In genomic region chr17:71760062-71760720, GRCh38 we compare ENCODE assay signal across 16 cellular contexts.
DNase-seq lines count a peak whose midpoint lies in the region; TF ChIP-seq lines count a peak whose summit lies in the region.
"Had no signal": no experiment of that assay in that cellular context is flagged by ENCODE, and none has a peak within 500 bp of the region (broad histone marks: within the 10 kb centered on the region; RNA-seq: fewer than 3 reads in every experiment).

No MANE protein-coding gene starts in this region.

- no peaks in the 10 kb centered on the region for H3K9me2 ChIP-seq in PC-9 (ENCODE audit: insufficient read depth)

- H3K9me3 Mint-ChIP-seq in immature natural killer cell: peaks cover 0 to 16% (median 4%) of the 10 kb centered on the region in 6 donors

- no peaks in the 10 kb centered on the region for H4K20me1 ChIP-seq in PC-9 (ENCODE audit: insufficient read depth)

- H3K27me3 ChIP-seq in PC-9 (ENCODE audit: insufficient read depth, low read depth): no peaks in the 10 kb centered on the region
- no peaks in the 10 kb centered on the region for H3K27me3 ChIP-seq in left ventricle myocardium inferior (ENCODE audit: low read depth)
- H3K27me3 ChIP-seq: vagina had no signal

- H3K9me3 ChIP-seq in PC-9 (ENCODE audit: insufficient read depth, low read depth) (peaks cover 11% of the 10 kb centered on the region), left ventricle myocardium inferior (replicated peaks) (no peaks in the 10 kb centered on the region)
- H3K9me3 ChIP-seq: vagina had no signal

- H3K79me2 ChIP-seq in PC-9 (ENCODE audit: low read depth): no peaks in the 10 kb centered on the region
- H3K79me2 ChIP-seq: parathyroid adenoma had no signal

- no peaks in the 10 kb centered on the region for H3K27me3 Mint-ChIP-seq in immature natural killer cell (ENCODE audit: low read depth in 3 of 3)
- H3K27me3 Mint-ChIP-seq: activated naive CD8-positive, alpha-beta T cell treated with anti-CD3 and anti-CD28 coated beads, Interleukin-2, amount 10 ng/mL, durations not matched to agents 7 days and 5 days had no signal

- H3K27ac Mint-ChIP-seq in immature natural killer cell: no peak overlapping the region
- H3K27ac Mint-ChIP-seq: activated naive CD8-positive, alpha-beta T cell treated with anti-CD3 and anti-CD28 coated beads, Interleukin-2, amount 10 ng/mL, durations not matched to agents 7 days and 5 days had no signal

- 0 out of 2 replicates have a peak, but pooled peaks have one; percentile 17 for TF ChIP-seq CTCF in PC-9 (conservative IDR thresholded peaks at IDR 0.05)
- TF ChIP-seq CTCF in left ventricle myocardium inferior (IDR thresholded peaks at IDR 0.05; ENCODE audit: borderline replicate concordance): no peak

- CTCF ChIA-PET in PC-9 (lab: Charles Lee): no interaction called here

- H3K4me3 Mint-ChIP-seq in immature natural killer cell: no peak overlapping the region
- H3K4me3 Mint-ChIP-seq: activated naive CD8-positive, alpha-beta T cell treated with anti-CD3 and anti-CD28 coated beads, Interleukin-2, amount 10 ng/mL, durations not matched to agents 7 days and 5 days had no signal

- POLR2A ChIA-PET in PC-9 (lab: Charles Lee; ENCODE audit: unreplicated experiment): interaction anchor here (0.8 kb wide), 1 partner anchor 14 kb away, joined by 12 read pairs; no protein-coding TSS in a partner anchor

- no peak overlapping the region for H2AFZ ChIP-seq in PC-9

- 0 out of 2 replicates have a peak, but pooled peaks cover 6% of the 10 kb centered on the region for H3F3A ChIP-seq in PC-9 (ENCODE audit: insufficient read depth, low read depth)

- H3K36me3 ChIP-seq in PC-9 (ENCODE audit: low read depth) (no peaks in the 10 kb centered on the region), left ventricle myocardium inferior (no peaks in the 10 kb centered on the region)
- H3K36me3 ChIP-seq: vagina had no signal

- H3K4me1 ChIP-seq in PC-9 (replicated peaks; ENCODE audit: insufficient read depth) (no peaks in the 10 kb centered on the region; the same call in 1 of the 2 replicates), left ventricle myocardium inferior (no peaks in the 10 kb centered on the region)
- H3K4me1 ChIP-seq: parathyroid adenoma, vagina had no signal

- intact Hi-C loops in PC-9 (cut with micrococcal nuclease; ENCODE audit: unreplicated experiment) (loop anchor here (5.0 kb wide), 1 partner anchor 357 kb away; no protein-coding TSS in a partner anchor), posterior vena cava (cut with DNase I) (no loop called here), left ventricle myocardium inferior (cut with micrococcal nuclease) (no loop called here)

- H3K36me3 Mint-ChIP-seq in immature natural killer cell: no peaks in the 10 kb centered on the region
- H3K36me3 Mint-ChIP-seq: activated naive CD8-positive, alpha-beta T cell treated with anti-CD3 and anti-CD28 coated beads, Interleukin-2, amount 10 ng/mL, durations not matched to agents 7 days and 5 days had no signal

- no peaks in the 10 kb centered on the region for H3K4me1 Mint-ChIP-seq in immature natural killer cell
- H3K4me1 Mint-ChIP-seq: activated naive CD8-positive, alpha-beta T cell treated with anti-CD3 and anti-CD28 coated beads, Interleukin-2, amount 10 ng/mL, durations not matched to agents 7 days and 5 days had no signal

- H3K4me2 ChIP-seq in PC-9: no peak overlapping the region

- DNase-seq in A172 (ENCODE audit: low spot score): peak; percentile 58
- peak; percentile 30 for DNase-seq in H4 (ENCODE audit: low spot score)
- no peak for DNase-seq in PC-9
- peak; percentile 26 for DNase-seq in epithelial cell of prostate (ENCODE audit: low read depth, low spot score)
- DNase-seq in posterior vena cava (ENCODE audit: low spot score): no peak
- no peak for DNase-seq in left ventricle myocardium inferior
- no peak for DNase-seq in T1000 (lab: John Stamatoyannopoulos, UW)
- DNase-seq in immature natural killer cell: no peak
- DNase-seq: activated CD4-positive, CD25-positive, alpha-beta regulatory T cell; activated naive CD8-positive, alpha-beta T cell treated with anti-CD3 and anti-CD28 coated beads, Interleukin-2, amount 10 ng/mL, durations not matched to agents 7 days and 5 days; cortex of kidney; NCI-H1694 treated with DMSO at 0.1 percent for 48 hours; NCI-H82; stimulated activated CD4-positive, alpha-beta T cell treated with anti-CD3 and anti-CD28 coated beads, Interleukin-2, amount 100 ng/mL, for 24 hours had no signal

- BruUV-seq in PC-9 (replicated peaks; lab: Mats Ljungman, UMichigan): no TSS peak

- H3K4me3 ChIP-seq in PC-9: no peak overlapping the region
- no peak overlapping the region for H3K4me3 ChIP-seq in left ventricle myocardium inferior
- H3K4me3 ChIP-seq: vagina had no signal

- no peak overlapping the region for H3K27ac ChIP-seq in PC-9
- no peak overlapping the region for H3K27ac ChIP-seq in epithelial cell of prostate
- no peak overlapping the region for H3K27ac ChIP-seq in left ventricle myocardium inferior (replicated peaks)
- H3K27ac ChIP-seq: parathyroid adenoma, vagina had no signal

Comparison
In these comparisons a context has a peak if more than half of its experiments do, and no peak if none do; other contexts are left out.
1. DNase-seq: peak in A172 (single experiment), H4 (single experiment) and epithelial cell of prostate (single experiment); none in PC-9 (0 of 2), posterior vena cava (single experiment), left ventricle myocardium inferior (single experiment), T1000 (single experiment) and immature natural killer cell (0 of 3).